27 cellular contexts compared by ENCODE assay signal in genomic region chr12:7114851-7115250, GRCh38. TPM values are rescaled to one million over a fixed set of nuclear protein-coding genes. Genes with fewer than 3 reads are reported as not detected.
"Had no signal": no experiment of that assay in that cellular context is flagged by ENCODE, and none has a peak within 500 bp of the region (broad histone marks: within the 10 kb centered on the region; RNA-seq: fewer than 3 reads in every experiment).

No MANE protein-coding gene starts in this region.

- ATAC-seq: foreskin keratinocyte; mucosa of descending colon; natural killer cell treated with Interleukin-12 subunit alpha and Interleukin-12 subunit beta and Interleukin-15 and Interleukin-18, amount 100 ng/mL, for 72 hours; stimulated activated memory B cell treated with anti-CD40 and anti-IgM and Interleukin-4, amounts not matched to agents 10 μg/mL and 1 μg/mL and 100 μg/mL, for 72 hours; stimulated activated naive CD8-positive, alpha-beta T cell treated with anti-CD3 and anti-CD28 coated beads, Interleukin-15, Interleukin-2, amounts not matched to agents 100 U/mL and 50 U/mL, for 24 hours had no signal

- H3K27me3 ChIP-seq: colonic mucosa, esophagus muscularis mucosa, foreskin keratinocyte, sigmoid colon, transverse colon, vagina had no signal

- H3K4me3 ChIP-seq: colonic mucosa, esophagus muscularis mucosa, lung, mucosa of descending colon, sigmoid colon, thoracic aorta, transverse colon, vagina had no signal

- H3K27ac ChIP-seq: colonic mucosa, esophagus muscularis mucosa, foreskin keratinocyte, parathyroid adenoma, sigmoid colon, thoracic aorta, transverse colon, vagina had no signal

- FAIRE-seq: keratinocyte had no signal

- H3K79me2 ChIP-seq: parathyroid adenoma had no signal

- H3K9me3 ChIP-seq: colonic mucosa, esophagus muscularis mucosa, mucosa of descending colon, sigmoid colon, thoracic aorta, transverse colon, vagina had no signal

- DNase-seq: colonic mucosa; dermis blood vessel endothelial cell; effector memory CD4-positive, alpha-beta T cell; foreskin keratinocyte; hypothalamus; immature natural killer cell; mucosa of descending colon; naive B cell; stimulated activated CD4-positive, alpha-beta T cell treated with anti-CD3 and anti-CD28 coated beads, Interleukin-4, amount 100 ng/mL, for 4 hours; stimulated activated naive CD8-positive, alpha-beta T cell treated with anti-CD3 and anti-CD28 coated beads, Interleukin-15, Interleukin-2, amounts not matched to agents 100 U/mL and 50 U/mL, for 24 hours; substantia nigra; transverse colon had no signal

- H3K9ac ChIP-seq: parathyroid adenoma had no signal

- H2AFZ ChIP-seq: parathyroid adenoma had no signal

- H3K4me1 ChIP-seq: colonic mucosa, parathyroid adenoma had no signal

- H3K36me3 ChIP-seq: colonic mucosa, thoracic aorta, transverse colon, vagina had no signal

RNA-seq across cellular contexts. Expression of gene RBP5, which starts 13.8 kb away (rescaled TPM):
- total RNA-seq: chondrocyte; dermis blood vessel endothelial cell; endothelial cell of umbilical vein; epithelial cell of proximal tubule; fibroblast of lung; foreskin keratinocyte; natural killer cell treated with Interleukin-12 subunit alpha and Interleukin-12 subunit beta and Interleukin-15 and Interleukin-18, amount 100 ng/mL, for 72 hours; osteoblast; skeletal muscle tissue had no signal
- polyA plus RNA-seq: fibroblast of lung, foreskin keratinocyte, immature natural killer cell, keratinocyte had no signal

RNA-seq across cellular contexts. Expression of gene C1S, which starts 54.3 kb away (rescaled TPM):
- polyA plus RNA-seq: immature natural killer cell had no signal
